Comparison of ENCODE assay signal across 1 cellular context in genomic region chr3:191120447-191121304, GRCh38.
TF ChIP-seq lines count a peak whose summit lies in the region.

No MANE protein-coding gene starts in this region.

TF ChIP-seq in HepG2, 621 proteins besides CTCF, POLR2A, EP300 and RAD21 (continued from another document):
- TF ChIP-seq ZBTB14 (CRISPR knock-in tag; IDR thresholded peaks at IDR 0.05) (no peak), PAXIP1 (CRISPR knock-in tag; conservative IDR thresholded peaks at IDR 0.05) (peak; percentile 31; the same call in 1 of the 2 replicates), MYNN (CRISPR knock-in tag; IDR thresholded peaks at IDR 0.05; ENCODE audit: low read depth) (no peak), MED1 (CRISPR knock-in tag; IDR thresholded peaks at IDR 0.05) (peak; percentile 18; the same call in 1 of the 2 replicates), PRMT3 (CRISPR knock-in tag; IDR thresholded peaks at IDR 0.05; ENCODE audit: borderline replicate concordance, low read depth) (no peak)
